Comparison of ENCODE assay signal across 23 cellular contexts in the genomic region with DNA sequence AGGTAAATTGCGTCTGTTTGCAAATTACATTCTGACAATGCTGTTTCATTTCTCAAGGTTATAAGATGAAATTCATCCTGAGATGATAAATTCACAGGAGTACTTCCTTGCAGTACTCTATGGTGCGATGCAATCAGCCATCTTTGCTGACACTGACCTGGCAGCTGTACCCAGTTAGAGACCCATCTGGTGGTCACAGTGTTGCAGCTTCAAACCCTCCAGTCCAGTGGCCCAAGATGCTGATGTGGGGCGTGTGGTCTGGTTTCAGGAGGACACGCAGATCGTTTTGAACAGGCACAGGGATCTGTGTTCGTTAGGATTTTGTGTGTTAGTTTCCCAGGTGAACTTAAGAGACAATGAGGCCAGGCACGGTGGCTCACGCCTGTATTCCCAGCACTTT.
"Had no signal": no experiment of that assay in that cellular context is flagged by ENCODE, and none has a peak within 500 bp of the region (broad histone marks: within the 10 kb centered on the region; RNA-seq: fewer than 3 reads in every experiment).

No MANE protein-coding gene starts in this region.

- ATAC-seq: activated CD4-positive, alpha-beta T cell treated with anti-CD3 and anti-CD28 coated beads for 36 hours; activated CD8-positive, alpha-beta memory T cell treated with anti-CD3 and anti-CD28 coated beads, Interleukin-2, amount 10 ng/mL, durations not matched to agents 7 days and 5 days; activated CD8-positive, alpha-beta T cell treated with anti-CD3 and anti-CD28 coated beads, Interleukin-2, amount 10 ng/mL, durations not matched to agents 7 days and 5 days; activated naive CD8-positive, alpha-beta T cell treated with anti-CD3 and anti-CD28 coated beads, Interleukin-2, amount 50 U/mL, for 24 hours; body of pancreas had no signal

- H3K9me3 ChIP-seq: colonic mucosa had no signal

- H3K36me3 ChIP-seq: adrenal gland, colonic mucosa had no signal

- H3K4me3 ChIP-seq: adrenal gland, body of pancreas, colonic mucosa had no signal

- H3K4me1 ChIP-seq: adrenal gland, body of pancreas, colonic mucosa had no signal

- H3K27ac ChIP-seq: adrenal gland, body of pancreas, colonic mucosa, epithelial cell of prostate had no signal

- DNase-seq: activated CD4-positive, alpha-beta memory T cell treated with anti-CD3 and anti-CD28 coated beads for 36 hours; activated CD4-positive, alpha-beta T cell treated with anti-CD3 and anti-CD28 coated beads for 36 hours; activated CD4-positive, alpha-beta T cell treated with anti-CD3 and anti-CD28 coated beads, Interleukin-2, amount 10 ng/mL, durations not matched to agents 24 days and 14 days; activated CD4-positive, CD25-positive, alpha-beta regulatory T cell; activated CD4-positive, CD25-positive, alpha-beta regulatory T cell treated with anti-CD3 and anti-CD28 coated beads, Interleukin-2, amount 50 U/mL, for 72 hours; activated CD8-positive, alpha-beta memory T cell treated with anti-CD3 and anti-CD28 coated beads, Interleukin-2, amount 10 ng/mL, durations not matched to agents 7 days and 5 days; activated CD8-positive, alpha-beta memory T cell treated with anti-CD3 and anti-CD28 coated beads, Interleukin-2, amount 50 U/mL, for 4 hours; activated CD8-positive, alpha-beta T cell treated with anti-CD3 and anti-CD28 coated beads, Interleukin-2, amount 10 ng/mL, durations not matched to agents 7 days and 5 days; activated effector memory CD4-positive, alpha-beta T cell treated with anti-CD3 and anti-CD28 coated beads, Interleukin-2, amount 50 U/mL, for 16 hours; activated naive CD4-positive, alpha-beta T cell treated with anti-CD3 and anti-CD28 coated beads for 36 hours; activated naive CD8-positive, alpha-beta T cell treated with anti-CD3 and anti-CD28 coated beads for 36 hours; activated naive CD8-positive, alpha-beta T cell treated with anti-CD3 and anti-CD28 coated beads, Interleukin-2, amount 50 U/mL, for 24 hours; activated T-cell treated with anti-CD3 and anti-CD28 coated beads, Interleukin-2, amount 50 U/mL, for 1 hour; activated T-cell treated with anti-CD3 and anti-CD28 coated beads, Interleukin-2, amount 50 U/mL, for 48 hours; aorta; body of pancreas; central memory CD4-positive, alpha-beta T cell; cerebellar nuclear complex; colonic mucosa; effector CD8-positive, alpha-beta T cell; T-helper 2 cell had no signal

- H3K27me3 ChIP-seq: adrenal gland, body of pancreas, colonic mucosa had no signal
